ENCODE assay signal across 8 cellular contexts in the genomic region with DNA sequence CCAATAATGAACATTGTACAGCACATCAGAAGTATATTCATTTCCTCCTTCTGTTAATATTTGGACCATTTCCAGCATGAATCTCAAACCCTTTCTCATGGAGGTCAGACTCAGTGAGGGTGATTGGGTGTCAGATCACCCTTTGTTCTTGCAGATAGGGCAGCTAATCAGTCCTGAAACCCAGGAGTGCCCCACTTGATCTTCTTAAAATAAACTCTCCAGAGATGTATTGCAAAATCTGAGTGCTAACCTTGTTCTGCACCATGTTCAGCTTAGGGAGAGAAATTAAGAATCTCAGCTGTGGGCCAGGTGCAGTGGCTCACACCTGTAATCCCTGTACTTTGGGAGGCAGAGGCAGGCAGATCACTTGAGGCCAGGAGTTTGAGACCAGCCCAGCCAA.
"Had no signal": no experiment of that assay in that cellular context is flagged by ENCODE, and none has a peak within 500 bp of the region (broad histone marks: within the 10 kb centered on the region; RNA-seq: fewer than 3 reads in every experiment).

No MANE protein-coding gene starts in this region.

- FAIRE-seq: H1, H54, HTR-8/SVneo, K562 had no signal

- ATAC-seq: GM23338, K562 had no signal

- DNase-seq: H9, HCEC 1CT, IMR-90 had no signal

- H3K4me3 ChIP-seq: GM23338, K562 had no signal
